17 cellular contexts compared by ENCODE assay signal in genomic region chr1:92306020-92306419, GRCh38.
"Had no signal": no experiment of that assay in that cellular context is flagged by ENCODE, and none has a peak within 500 bp of the region (broad histone marks: within the 10 kb centered on the region; RNA-seq: fewer than 3 reads in every experiment).

No MANE protein-coding gene starts in this region.

- H3K27me3 Mint-ChIP-seq: activated CD4-positive, alpha-beta memory T cell treated with anti-CD3 and anti-CD28 coated beads for 36 hours; central memory CD8-positive, alpha-beta T cell; naive B cell had no signal

- H3K4me3 Mint-ChIP-seq: activated CD4-positive, alpha-beta memory T cell treated with anti-CD3 and anti-CD28 coated beads for 36 hours; central memory CD8-positive, alpha-beta T cell; naive B cell; T-helper 2 cell treated with Interferon-gamma antibody and Interleukin-4, amounts not matched to agents 5 μg/mL and 100 μg/mL, for 36 hours had no signal

- H3K4me3 ChIP-seq: esophagus muscularis mucosa, left lung had no signal

- FAIRE-seq: kidney had no signal

- ATAC-seq: left lung had no signal

- H3K4me1 ChIP-seq: parathyroid adenoma had no signal

- H3K9me3 Mint-ChIP-seq: activated CD4-positive, alpha-beta memory T cell treated with anti-CD3 and anti-CD28 coated beads for 36 hours; central memory CD8-positive, alpha-beta T cell; naive B cell; T-helper 2 cell treated with Interferon-gamma antibody and Interleukin-4, amounts not matched to agents 5 μg/mL and 100 μg/mL, for 36 hours had no signal

- H3K27ac Mint-ChIP-seq: activated CD4-positive, alpha-beta memory T cell treated with anti-CD3 and anti-CD28 coated beads for 36 hours; naive B cell; T-helper 2 cell treated with Interferon-gamma antibody and Interleukin-4, amounts not matched to agents 5 μg/mL and 100 μg/mL, for 36 hours had no signal

- H3K9me3 ChIP-seq: esophagus muscularis mucosa, left lung had no signal

- H3K27me3 ChIP-seq: brain microvascular endothelial cell, esophagus muscularis mucosa, left lung had no signal

- DNase-seq: activated CD4-positive, alpha-beta memory T cell treated with anti-CD3 and anti-CD28 coated beads for 36 hours; activated naive CD4-positive, alpha-beta T cell treated with anti-CD3 and anti-CD28 coated beads, Interleukin-2, amount 50 U/mL, for 16 hours; amygdala; brain microvascular endothelial cell; cortex of kidney; effector CD4-positive, alpha-beta T cell; hypothalamus; kidney; left lung; mammary epithelial cell; naive B cell; stimulated activated CD4-positive, alpha-beta T cell treated with anti-CD3 and anti-CD28 coated beads, Interleukin-12 subunit alpha, Interleukin-12 subunit beta, amount 100 ng/mL, for 4 hours; stimulated activated CD4-positive, alpha-beta T cell treated with anti-CD3 and anti-CD28 coated beads, Interleukin-2, amount 100 ng/mL, for 24 hours had no signal
